ENCODE assay signal across 7 cellular contexts in the genomic region with DNA sequence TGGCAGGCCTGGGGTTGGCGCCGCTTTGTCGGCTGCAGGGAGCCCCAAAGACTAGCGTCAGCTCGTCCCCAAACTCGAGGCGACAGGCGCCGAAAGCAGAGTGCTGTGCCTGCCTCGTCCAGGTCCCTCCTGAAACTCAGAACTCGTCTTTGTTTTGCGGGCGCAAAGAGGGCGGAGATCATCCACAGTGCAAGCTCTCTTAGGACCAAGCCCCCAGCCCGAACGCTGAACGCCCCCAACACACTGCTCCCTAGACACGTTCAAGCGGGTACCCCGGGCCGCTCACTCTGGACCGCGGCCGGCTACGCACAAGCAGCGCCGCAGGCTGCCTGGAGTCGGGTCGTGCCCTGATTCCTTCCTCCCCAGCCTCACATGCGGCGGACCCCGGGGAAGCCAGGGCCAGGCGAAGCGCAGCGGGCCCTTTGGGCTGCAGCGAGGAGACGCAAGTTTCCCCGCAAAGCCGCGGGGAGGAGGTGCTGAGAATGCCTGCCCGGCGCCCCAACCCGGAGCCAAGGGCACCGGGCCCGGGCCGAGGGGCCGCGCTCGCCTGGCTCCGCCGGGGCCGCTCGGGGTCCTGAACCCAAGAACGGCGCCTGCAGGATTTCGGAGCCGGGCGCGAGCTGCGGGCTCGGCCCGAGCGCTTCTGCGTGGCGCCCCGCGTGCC. TPM values are rescaled to one million over a fixed set of nuclear protein-coding genes. Genes with fewer than 3 reads are reported as not detected.
DNase-seq lines count a peak whose midpoint lies in the region; ATAC-seq and TF ChIP-seq lines count a peak whose summit lies in the region.

No MANE protein-coding gene starts in this region.

- H3K27me3 ChIP-seq in NT2/D1 (ENCODE audit: insufficient read depth, insufficient read length) = peaks cover 63% of the 10 kb centered on the region
- peaks cover 0 to 92% (median 34%) of the 10 kb centered on the region in 4 donors for H3K27me3 ChIP-seq in esophagus muscularis mucosa
- H3K27me3 ChIP-seq in rectal smooth muscle tissue (ENCODE audit: control insufficient read depth, insufficient read depth, low read length) = peaks cover 28% of the 10 kb centered on the region

- no peak for TF ChIP-seq POLR2A in esophagus muscularis mucosa (IDR thresholded peaks at IDR 0.05; ENCODE audit: low read depth)

- H3K9me3 ChIP-seq in NT2/D1 (ENCODE audit: insufficient read depth, low read length) (no peaks in the 10 kb centered on the region), esophagus muscularis mucosa (no peaks in the 10 kb centered on the region)

- intact Hi-C loops in esophagus muscularis mucosa (cut with DNase I) = no loop called here

- TF ChIP-seq EP300 in esophagus muscularis mucosa (IDR thresholded peaks at IDR 0.05) = no peak

- H3K4me3 ChIP-seq in NT2/D1 (ENCODE audit: insufficient read length, low read depth) (peak overlapping the region; percentile 47), esophagus muscularis mucosa (peak overlapping the region; percentile 43 to 53 (median 49)), rectal smooth muscle tissue (ENCODE audit: low read length) (peak overlapping the region; percentile 55)

- DNase-seq in GM13977 (ENCODE audit: low spot score) = peak; percentile 41
- DNase-seq in NT2/D1 (ENCODE audit: low read depth, low spot score) = no peak
- peak; percentile 66 for DNase-seq in esophagus muscularis mucosa (ENCODE audit: extremely low spot score)
- no peak for DNase-seq in NOMO-1 treated with dmso at 0.1 percent for 144 hours (lab: John Stamatoyannopoulos, UW; ENCODE audit: unreplicated experiment)
- DNase-seq in SKM-1 treated with dmso at 0.1 percent for 144 hours (lab: John Stamatoyannopoulos, UW; ENCODE audit: unreplicated experiment) = no peak

- H3K36me3 ChIP-seq in NT2/D1 (ENCODE audit: insufficient read depth, insufficient read length, low read length) = no peaks in the 10 kb centered on the region
- H3K36me3 ChIP-seq in esophagus muscularis mucosa = no peaks in the 10 kb centered on the region
- no peaks in the 10 kb centered on the region for H3K36me3 ChIP-seq in rectal smooth muscle tissue (ENCODE audit: control insufficient read depth, insufficient read depth, low read length)

- TF ChIP-seq CTCF in GM13977 (IDR thresholded peaks at IDR 0.05; ENCODE audit: extremely low read depth, insufficient read depth, missing control alignments) = no peak
- TF ChIP-seq CTCF in esophagus muscularis mucosa (IDR thresholded peaks at IDR 0.05) = no peak

- in situ Hi-C loops in GM13977 (cut with MboI; ENCODE audit: low pct_unique_long_range_greater_than_20kb, low sequenced_read_pairs, unreplicated experiment) = no loop called here

- ATAC-seq in HG03439 (IDR thresholded peaks at IDR 0.05; ENCODE audit: unreplicated experiment) = no peak

- 0% methylated on average over 2 of the region's 67 CpGs for WGBS in esophagus muscularis mucosa

- H3K27ac ChIP-seq in esophagus muscularis mucosa (replicated peaks in 1 of 4) (no peak overlapping the region), rectal smooth muscle tissue (ENCODE audit: low read depth, low read length) (no peak overlapping the region)

- H3K9ac ChIP-seq in NT2/D1 (ENCODE audit: insufficient read length, low read depth) (peak overlapping the region; percentile 58), rectal smooth muscle tissue (ENCODE audit: low read length) (no peak overlapping the region)

- peaks cover 2% of the 10 kb centered on the region for H3K4me1 ChIP-seq in NT2/D1 (ENCODE audit: insufficient read depth, insufficient read length)
- H3K4me1 ChIP-seq in esophagus muscularis mucosa = peaks cover 12 to 26% (median 23%) of the 10 kb centered on the region in 4 donors
- H3K4me1 ChIP-seq in rectal smooth muscle tissue (ENCODE audit: control insufficient read depth, insufficient read depth, low read length) = peaks cover 4% of the 10 kb centered on the region

RNA-seq across cellular contexts. Expression of a gene that starts 0.9 kb away (rescaled TPM):
- under 1 TPM in 3 of 4 donors, not detected in 1; 0.33 to 0.78 (median 0.34) TPM for total RNA-seq in esophagus muscularis mucosa

Comparison
In these comparisons a context has a peak if more than half of its experiments do, and no peak if none do; other contexts are left out.
1. DNase-seq: peak in GM13977 (single experiment) and esophagus muscularis mucosa (single experiment); none in NT2/D1 (single experiment), NOMO-1 treated with dmso at 0.1 percent for 144 hours (single experiment) and SKM-1 treated with dmso at 0.1 percent for 144 hours (single experiment).
2. Peak in every context shown above with its lines, with median percentiles within 50 percentile points of each other: H3K4me3 ChIP-seq.